In genomic region chr14:93943930-93944329, GRCh38 we compare ENCODE assay signal across 23 cellular contexts. TPM values are rescaled to one million over a fixed set of nuclear protein-coding genes. Genes with fewer than 3 reads are reported as not detected.
"Had no signal": no experiment of that assay in that cellular context is flagged by ENCODE, and none has a peak within 500 bp of the region (broad histone marks: within the 10 kb centered on the region; RNA-seq: fewer than 3 reads in every experiment).

No MANE protein-coding gene starts in this region.

- H3K9me3 ChIP-seq: colonic mucosa, suprapubic skin, transverse colon, uterus had no signal

- H3K4me1 ChIP-seq: colonic mucosa, parathyroid adenoma, uterus had no signal

- H2AFZ ChIP-seq: parathyroid adenoma had no signal

- DNase-seq: activated CD4-positive, alpha-beta T cell treated with anti-CD3 and anti-CD28 coated beads, Interleukin-2, amount 50 U/mL, for 1 hour; activated CD4-positive, CD25-positive, alpha-beta regulatory T cell treated with anti-CD3 and anti-CD28 coated beads, Interleukin-2, amount 50 U/mL, for 72 hours; activated CD8-positive, alpha-beta memory T cell treated with anti-CD3 and anti-CD28 coated beads, Interleukin-2, amount 50 U/mL, for 4 hours; colonic mucosa; foreskin keratinocyte; head of caudate nucleus; kidney glomerular epithelial cell; mesendoderm; T-helper 1 cell; transverse colon; uterus had no signal

- H3K4me3 ChIP-seq: colonic mucosa, SK-N-MC, suprapubic skin, transverse colon, uterus had no signal

- H3K27ac ChIP-seq: colonic mucosa, epithelial cell of prostate, foreskin keratinocyte, parathyroid adenoma, SK-N-MC, suprapubic skin, uterus, VCaP had no signal

- H3K36me3 ChIP-seq: colonic mucosa, suprapubic skin, transverse colon, uterus had no signal

- H3K79me2 ChIP-seq: parathyroid adenoma had no signal

- ATAC-seq: foreskin keratinocyte; natural killer cell treated with Interleukin-12 subunit alpha and Interleukin-12 subunit beta and Interleukin-15 and Interleukin-18, amount 100 ng/mL, for 72 hours had no signal

- H3K27me3 ChIP-seq: colonic mucosa, uterus had no signal

RNA-seq across cellular contexts. Expression of gene FAM181A, which starts 16.8 kb away (rescaled TPM):
- total RNA-seq: activated T-helper 1 cell treated with anti-CD3 and anti-CD28 coated beads, Interleukin-12 subunit alpha, Interleukin-12 subunit beta, Interleukin-2, Interleukin-4 antibody, amounts not matched to agents 30 ng/mL and 10 ng/mL and 1 ng/mL, durations not matched to agents 14 hours and 24 hours and 36 hours; colonic mucosa; endodermal cell; fibroblast of lung; foreskin keratinocyte; lower leg skin; mucosa of gallbladder; natural killer cell treated with Interleukin-12 subunit alpha and Interleukin-12 subunit beta and Interleukin-15 and Interleukin-18, amount 100 ng/mL, for 72 hours; renal cortical epithelial cell; suprapubic skin; transverse colon had no signal
- polyA plus RNA-seq: fibroblast of lung, foreskin keratinocyte had no signal

RNA-seq across cellular contexts. Expression of gene ASB2, which starts 32.4 kb away (rescaled TPM):
- total RNA-seq: foreskin keratinocyte had no signal

RNA-seq across cellular contexts. Expression of gene CCDC197, which starts 53.2 kb away (rescaled TPM):
- total RNA-seq: colonic mucosa; endodermal cell; fibroblast of lung; foreskin keratinocyte; lower leg skin; mucosa of gallbladder; natural killer cell treated with Interleukin-12 subunit alpha and Interleukin-12 subunit beta and Interleukin-15 and Interleukin-18, amount 100 ng/mL, for 72 hours; renal cortical epithelial cell; suprapubic skin; transverse colon; uterus had no signal
- polyA plus RNA-seq: fibroblast of lung, foreskin keratinocyte had no signal
